In genomic region chr1:155093938-155094621, GRCh38 we compare ENCODE assay signal across 9 cellular contexts. TPM values are rescaled to one million over a fixed set of nuclear protein-coding genes. Genes with fewer than 3 reads are reported as not detected.
A peak's percentile ranks its signal among the peaks of the same experiment; 100 is the strongest.
DNase-seq lines count a peak whose midpoint lies in the region; ATAC-seq lines count a peak whose summit lies in the region.
"Had no signal": no experiment of that assay in that cellular context is flagged by ENCODE, and none has a peak within 500 bp of the region (broad histone marks: within the 10 kb centered on the region; RNA-seq: fewer than 3 reads in every experiment).

No MANE protein-coding gene starts in this region.

- no peak overlapping the region for H2BK12ac ChIP-seq in neuronal stem cell (ENCODE audit: low read length)

- intact Hi-C loops in activated T-helper 2 cell treated with anti-CD3 and anti-CD28 coated beads, Interferon-gamma antibody, Interleukin-2, Interleukin-4, amounts not matched to agents 10 μg/mL and 5 μg/mL and 100 μg/mL, durations not matched to agents 14 hours and 24 hours and 36 hours (cut with micrococcal nuclease), result no loop called here
- intact Hi-C loops in activated naive CD4-positive, alpha-beta T cell treated with anti-CD3 and anti-CD28 coated beads for 36 hours (cut with micrococcal nuclease), result loop anchor here (2.0 kb wide), 1 partner anchor 33 kb away; the partner anchor contains the start of gene EFNA1

- no peak overlapping the region for H3K4ac ChIP-seq in neuronal stem cell (ENCODE audit: low read length)

- peak overlapping the region; percentile 29; the same call in 1 of the 2 replicates for H3K9ac ChIP-seq in Karpas-422 (ENCODE audit: low read length)
- no peak overlapping the region for H3K9ac ChIP-seq in neuronal stem cell (ENCODE audit: low read depth, low read length, poor library complexity)

- no peaks in the 10 kb centered on the region for H3K79me2 ChIP-seq in Karpas-422 (ENCODE audit: low read length)

- H3K4me1 Mint-ChIP-seq in activated T-helper 2 cell treated with anti-CD3 and anti-CD28 coated beads, Interferon-gamma antibody, Interleukin-2, Interleukin-4, amounts not matched to agents 10 μg/mL and 5 μg/mL and 100 μg/mL, durations not matched to agents 14 hours and 24 hours and 36 hours (ENCODE audit: low read depth), result peaks cover 5% of the 10 kb centered on the region
- peaks cover 5% of the 10 kb centered on the region for H3K4me1 Mint-ChIP-seq in activated naive CD4-positive, alpha-beta T cell treated with anti-CD3 and anti-CD28 coated beads for 36 hours (ENCODE audit: low read depth)

- no peak overlapping the region for H4K91ac ChIP-seq in neuronal stem cell (ENCODE audit: low read depth, low read length, poor library complexity)

- H3K27ac ChIP-seq in Karpas-422 (ENCODE audit: low read length), result no peak overlapping the region
- H3K27ac ChIP-seq in neuronal stem cell (replicated peaks; ENCODE audit: low read length), result peak overlapping the region; percentile 9

- H3K4me3 Mint-ChIP-seq in activated T-helper 2 cell treated with anti-CD3 and anti-CD28 coated beads, Interferon-gamma antibody, Interleukin-2, Interleukin-4, amounts not matched to agents 10 μg/mL and 5 μg/mL and 100 μg/mL, durations not matched to agents 14 hours and 24 hours and 36 hours (ENCODE audit: low read depth), result no peak overlapping the region
- no peak overlapping the region for H3K4me3 Mint-ChIP-seq in activated naive CD4-positive, alpha-beta T cell treated with anti-CD3 and anti-CD28 coated beads for 36 hours
- H3K4me3 Mint-ChIP-seq: IgD-negative memory B cell had no signal

- H2AFZ ChIP-seq in Karpas-422 (ENCODE audit: low read length), result no peak overlapping the region
- H2AFZ ChIP-seq in neuronal stem cell (ENCODE audit: low read length), result peak overlapping the region; percentile 75

- H2BK5ac ChIP-seq in neuronal stem cell (ENCODE audit: low read length), result no peak overlapping the region

- H2BK15ac ChIP-seq in neuronal stem cell (ENCODE audit: low read length), result peak overlapping the region; percentile 20

- H2AK5ac ChIP-seq in neuronal stem cell (ENCODE audit: low read depth, low read length), result peak overlapping the region; percentile 71

- no peaks in the 10 kb centered on the region for H3K79me1 ChIP-seq in neuronal stem cell (ENCODE audit: low read depth, low read length)

- no peak overlapping the region for H4K8ac ChIP-seq in neuronal stem cell (ENCODE audit: low read depth, low read length)

- DNase-seq in COLO668 (lab: John Stamatoyannopoulos, UW; ENCODE audit: unreplicated experiment) (peak; percentile 85), Karpas-422 (peak; percentile 63), RPMI7951 (ENCODE audit: low read depth) (peak; percentile 52), neuronal stem cell (ENCODE audit: low spot score) (no peak)
- no peak for DNase-seq in activated T-helper 2 cell treated with anti-CD3 and anti-CD28 coated beads, Interferon-gamma antibody, Interleukin-2, Interleukin-4, amounts not matched to agents 10 μg/mL and 5 μg/mL and 100 μg/mL, durations not matched to agents 14 hours and 24 hours and 36 hours (ENCODE audit: low spot score)
- no peak for DNase-seq in activated naive CD4-positive, alpha-beta T cell treated with anti-CD3 and anti-CD28 coated beads for 36 hours

- H4K20me1 ChIP-seq in Karpas-422 (ENCODE audit: insufficient read depth, low read depth, low read length), result no peaks in the 10 kb centered on the region

- CTCF ChIA-PET in activated naive CD4-positive, alpha-beta T cell treated with anti-CD3 and anti-CD28 coated beads for 36 hours (lab: Charles Lee), result interaction anchor here (1.9 to 6.8 kb wide), 3 partner anchors 55 to 78 kb away, joined by 5 to 234 read pairs (median 12); partner anchors contain the start of genes KRTCAP2 and TRIM46

- H3K27ac Mint-ChIP-seq in activated T-helper 2 cell treated with anti-CD3 and anti-CD28 coated beads, Interferon-gamma antibody, Interleukin-2, Interleukin-4, amounts not matched to agents 10 μg/mL and 5 μg/mL and 100 μg/mL, durations not matched to agents 14 hours and 24 hours and 36 hours, result no peak overlapping the region
- no peak overlapping the region for H3K27ac Mint-ChIP-seq in activated naive CD4-positive, alpha-beta T cell treated with anti-CD3 and anti-CD28 coated beads for 36 hours
- H3K27ac Mint-ChIP-seq: IgD-negative memory B cell had no signal

- no CpG with 5 or more reads among the region's 12 CpGs for whole genome bisulfite sequencing in neuronal stem cell (ENCODE audit: extremely low coverage in 2 of 2, insufficient read length in 2 of 2, insufficient replicate concordance in 1 of 2), 2 donors

- H2BK120ac ChIP-seq in neuronal stem cell (ENCODE audit: low read depth, low read length), result no peak overlapping the region

- ATAC-seq in esophagus mucosa, result peak; percentile 21
- no peak for ATAC-seq in HG03439 (IDR thresholded peaks at IDR 0.05; ENCODE audit: unreplicated experiment)

- H3K9me2 ChIP-seq in Karpas-422 (replicated peaks; ENCODE audit: insufficient read depth, low read length), result no peaks in the 10 kb centered on the region

- H3K4me3 ChIP-seq in Karpas-422 (ENCODE audit: low read length), result no peak overlapping the region
- no peak overlapping the region for H3K4me3 ChIP-seq in neuronal stem cell (ENCODE audit: low read length in 2 of 2)

- no peak overlapping the region for H3K18ac ChIP-seq in neuronal stem cell (ENCODE audit: low read length)

- H3K9me3 Mint-ChIP-seq in activated T-helper 2 cell treated with anti-CD3 and anti-CD28 coated beads, Interferon-gamma antibody, Interleukin-2, Interleukin-4, amounts not matched to agents 10 μg/mL and 5 μg/mL and 100 μg/mL, durations not matched to agents 14 hours and 24 hours and 36 hours, result no peaks in the 10 kb centered on the region
- H3K9me3 Mint-ChIP-seq in activated naive CD4-positive, alpha-beta T cell treated with anti-CD3 and anti-CD28 coated beads for 36 hours, result no peaks in the 10 kb centered on the region
- H3K9me3 Mint-ChIP-seq: IgD-negative memory B cell had no signal

- no peaks in the 10 kb centered on the region for H3K9me3 ChIP-seq in Karpas-422 (ENCODE audit: low read length)
- peaks cover 0 to 2% of the 10 kb centered on the region in 2 donors for H3K9me3 ChIP-seq in neuronal stem cell (replicated peaks in 1 of 2; ENCODE audit: control insufficient read depth in 2 of 2, insufficient read depth in 1 of 2, low read depth in 1 of 2, low read length in 2 of 2)

- H3K36me3 Mint-ChIP-seq in activated T-helper 2 cell treated with anti-CD3 and anti-CD28 coated beads, Interferon-gamma antibody, Interleukin-2, Interleukin-4, amounts not matched to agents 10 μg/mL and 5 μg/mL and 100 μg/mL, durations not matched to agents 14 hours and 24 hours and 36 hours (ENCODE audit: low read depth), result no peaks in the 10 kb centered on the region
- H3K36me3 Mint-ChIP-seq in activated naive CD4-positive, alpha-beta T cell treated with anti-CD3 and anti-CD28 coated beads for 36 hours (ENCODE audit: low read depth), result no peaks in the 10 kb centered on the region

- H3K4me1 ChIP-seq in Karpas-422 (ENCODE audit: low read length) (peaks cover 20% of the 10 kb centered on the region), neuronal stem cell (ENCODE audit: control insufficient read depth in 2 of 2, insufficient read depth in 1 of 2, low read depth in 1 of 2, low read length in 2 of 2) (peaks cover 3 to 11% of the 10 kb centered on the region in 2 donors)

- no peaks in the 10 kb centered on the region for H3K36me3 ChIP-seq in Karpas-422 (ENCODE audit: insufficient read depth, low read length)
- no peaks in the 10 kb centered on the region for H3K36me3 ChIP-seq in neuronal stem cell (replicated peaks in 1 of 2; ENCODE audit: control insufficient read depth in 2 of 2, insufficient read depth in 2 of 2, low read length in 2 of 2)

- no peak overlapping the region for H3K14ac ChIP-seq in neuronal stem cell (ENCODE audit: low read length)

- H3K27me3 ChIP-seq in Karpas-422 (ENCODE audit: low read length), result no peaks in the 10 kb centered on the region
- H3K27me3 ChIP-seq in neuronal stem cell (ENCODE audit: control insufficient read depth in 3 of 3, insufficient read depth in 3 of 3, low read depth in 1 of 3, low read length in 3 of 3), result peaks cover 0 to 21% (median 3%) of the 10 kb centered on the region in 3 experiments

- peaks cover 24% of the 10 kb centered on the region for H3K27me3 Mint-ChIP-seq in activated T-helper 2 cell treated with anti-CD3 and anti-CD28 coated beads, Interferon-gamma antibody, Interleukin-2, Interleukin-4, amounts not matched to agents 10 μg/mL and 5 μg/mL and 100 μg/mL, durations not matched to agents 14 hours and 24 hours and 36 hours (ENCODE audit: low read depth)
- no peaks in the 10 kb centered on the region for H3K27me3 Mint-ChIP-seq in activated naive CD4-positive, alpha-beta T cell treated with anti-CD3 and anti-CD28 coated beads for 36 hours (ENCODE audit: low read depth)

- H3K4me2 ChIP-seq in Karpas-422 (ENCODE audit: low read depth, low read length, poor library complexity, severe bottlenecking) (no peak overlapping the region), neuronal stem cell (ENCODE audit: insufficient read depth, low read length, poor library complexity, severe bottlenecking) (no peak overlapping the region)

- H3K23ac ChIP-seq in neuronal stem cell (ENCODE audit: low read depth, low read length, poor library complexity), result peak overlapping the region; percentile 8

RNA-seq across cellular contexts. Expression of gene EFNA3, which starts 15.4 kb away (rescaled TPM):
- 12.2 and 15.7 TPM in 2 replicates for total RNA-seq in Karpas-422 (2014; rRNA removed; shearing (Covaris generic); ENCODE audit: low replicate concordance)
- total RNA-seq in RPMI7951 (2014; rRNA removed; shearing (Covaris generic)), result 0.48 and 0.68 TPM in 2 replicates
- 20.6 TPM for total RNA-seq in esophagus mucosa
- polyA plus RNA-seq in neuronal stem cell (2013, experiment 1 of 2), result 15.2 TPM
- 14.6 TPM for polyA plus RNA-seq in neuronal stem cell (2013, experiment 2 of 2)
- total RNA-seq in activated T-helper 2 cell treated with anti-CD3 and anti-CD28 coated beads, Interferon-gamma antibody, Interleukin-2, Interleukin-4, amounts not matched to agents 10 μg/mL and 5 μg/mL and 100 μg/mL, durations not matched to agents 14 hours and 24 hours and 36 hours, result 6.0 and 7.1 TPM in 2 replicates
- total RNA-seq in activated naive CD4-positive, alpha-beta T cell treated with anti-CD3 and anti-CD28 coated beads for 36 hours, result 1 to 10 TPM; 1.3 to 2.5 TPM

RNA-seq across cellular contexts. Expression of gene EFNA4, which starts 30.5 kb away (rescaled TPM):
- 10.4 and 14.5 TPM in 2 replicates for total RNA-seq in Karpas-422 (2014; rRNA removed; shearing (Covaris generic); ENCODE audit: low replicate concordance)
- total RNA-seq in RPMI7951 (2014; rRNA removed; shearing (Covaris generic)), result 4.7 and 5.8 TPM in 2 replicates
- 12.1 TPM for total RNA-seq in esophagus mucosa
- 24.6 TPM for polyA plus RNA-seq in neuronal stem cell (2013, experiment 1 of 2)
- 24.2 TPM for polyA plus RNA-seq in neuronal stem cell (2013, experiment 2 of 2)
- 9.2 and 10.5 TPM in 2 replicates for total RNA-seq in activated T-helper 2 cell treated with anti-CD3 and anti-CD28 coated beads, Interferon-gamma antibody, Interleukin-2, Interleukin-4, amounts not matched to agents 10 μg/mL and 5 μg/mL and 100 μg/mL, durations not matched to agents 14 hours and 24 hours and 36 hours
- 1 to 10 TPM; 3.3 to 4.5 TPM for total RNA-seq in activated naive CD4-positive, alpha-beta T cell treated with anti-CD3 and anti-CD28 coated beads for 36 hours

RNA-seq across cellular contexts. Expression of gene EFNA1, which starts 33.6 kb away (rescaled TPM):
- not detected in 2 replicates for total RNA-seq in Karpas-422 (2014; rRNA removed; shearing (Covaris generic); ENCODE audit: low replicate concordance)
- total RNA-seq in RPMI7951 (2014; rRNA removed; shearing (Covaris generic)), result 0.59 and 2.5 TPM in 2 replicates
- 40.9 TPM for total RNA-seq in esophagus mucosa
- polyA plus RNA-seq in neuronal stem cell (2013, experiment 1 of 2), result 3.6 TPM
- polyA plus RNA-seq in neuronal stem cell (2013, experiment 2 of 2), result 4.3 TPM
- 0.18 and 0.39 TPM in 2 replicates for total RNA-seq in activated T-helper 2 cell treated with anti-CD3 and anti-CD28 coated beads, Interferon-gamma antibody, Interleukin-2, Interleukin-4, amounts not matched to agents 10 μg/mL and 5 μg/mL and 100 μg/mL, durations not matched to agents 14 hours and 24 hours and 36 hours
- under 1 TPM; 0.26 to 0.32 TPM for total RNA-seq in activated naive CD4-positive, alpha-beta T cell treated with anti-CD3 and anti-CD28 coated beads for 36 hours
- polyA plus RNA-seq: IgD-negative memory B cell had no signal

RNA-seq across cellular contexts. Expression of gene SLC50A1, which starts 41.6 kb away (rescaled TPM):
- 47.8 and 56.5 TPM in 2 replicates for total RNA-seq in Karpas-422 (2014; rRNA removed; shearing (Covaris generic); ENCODE audit: low replicate concordance)
- total RNA-seq in RPMI7951 (2014; rRNA removed; shearing (Covaris generic)), result 24.2 and 32.5 TPM in 2 replicates
- total RNA-seq in esophagus mucosa, result 42.9 TPM
- polyA plus RNA-seq in neuronal stem cell (2013, experiment 1 of 2), result 37.1 TPM
- polyA plus RNA-seq in neuronal stem cell (2013, experiment 2 of 2), result 36.6 TPM
- total RNA-seq in activated T-helper 2 cell treated with anti-CD3 and anti-CD28 coated beads, Interferon-gamma antibody, Interleukin-2, Interleukin-4, amounts not matched to agents 10 μg/mL and 5 μg/mL and 100 μg/mL, durations not matched to agents 14 hours and 24 hours and 36 hours, result 56.9 and 58.0 TPM in 2 replicates
- total RNA-seq in activated naive CD4-positive, alpha-beta T cell treated with anti-CD3 and anti-CD28 coated beads for 36 hours, result 10 to 100 TPM; 48.4 to 52.7 TPM

RNA-seq across cellular contexts. Expression of gene ADAM15, which starts 43.0 kb away (rescaled TPM):
- 33.6 and 50.0 TPM in 2 replicates for total RNA-seq in Karpas-422 (2014; rRNA removed; shearing (Covaris generic); ENCODE audit: low replicate concordance)
- total RNA-seq in RPMI7951 (2014; rRNA removed; shearing (Covaris generic)), result 30.6 and 31.8 TPM in 2 replicates
- total RNA-seq in esophagus mucosa, result 167 TPM
- polyA plus RNA-seq in neuronal stem cell (2013, experiment 1 of 2), result 32.1 TPM
- 31.7 TPM for polyA plus RNA-seq in neuronal stem cell (2013, experiment 2 of 2)
- total RNA-seq in activated T-helper 2 cell treated with anti-CD3 and anti-CD28 coated beads, Interferon-gamma antibody, Interleukin-2, Interleukin-4, amounts not matched to agents 10 μg/mL and 5 μg/mL and 100 μg/mL, durations not matched to agents 14 hours and 24 hours and 36 hours, result 72.0 and 74.8 TPM in 2 replicates
- 10 to 100 TPM; 53.8 to 55.8 TPM for total RNA-seq in activated naive CD4-positive, alpha-beta T cell treated with anti-CD3 and anti-CD28 coated beads for 36 hours

Comparison
In these comparisons a context has a peak if more than half of its experiments do, and no peak if none do; other contexts are left out.
1. DNase-seq: peak in COLO668 (single experiment), Karpas-422 (single experiment) and RPMI7951 (single experiment); none in neuronal stem cell (single experiment), activated T-helper 2 cell treated with anti-CD3 and anti-CD28 coated beads, Interferon-gamma antibody, Interleukin-2, Interleukin-4, amounts not matched to agents 10 μg/mL and 5 μg/mL and 100 μg/mL, durations not matched to agents 14 hours and 24 hours and 36 hours (single experiment) and activated naive CD4-positive, alpha-beta T cell treated with anti-CD3 and anti-CD28 coated beads for 36 hours (single experiment).
2. RNA of gene EFNA1, which starts 33.6 kb away (total RNA-seq): 40.9 TPM in esophagus mucosa (single experiment); 0.59 to 2.5 TPM in RPMI7951, 0.18 to 0.39 TPM in activated T-helper 2 cell treated with anti-CD3 and anti-CD28 coated beads, Interferon-gamma antibody, Interleukin-2, Interleukin-4, amounts not matched to agents 10 μg/mL and 5 μg/mL and 100 μg/mL, durations not matched to agents 14 hours and 24 hours and 36 hours, 0.26 to 0.32 TPM in activated naive CD4-positive, alpha-beta T cell treated with anti-CD3 and anti-CD28 coated beads for 36 hours and not detected in Karpas-422; every median in the first group is over 10 times any median in the second.